Comparison of ENCODE assay signal across 8 cellular contexts in the genomic region with DNA sequence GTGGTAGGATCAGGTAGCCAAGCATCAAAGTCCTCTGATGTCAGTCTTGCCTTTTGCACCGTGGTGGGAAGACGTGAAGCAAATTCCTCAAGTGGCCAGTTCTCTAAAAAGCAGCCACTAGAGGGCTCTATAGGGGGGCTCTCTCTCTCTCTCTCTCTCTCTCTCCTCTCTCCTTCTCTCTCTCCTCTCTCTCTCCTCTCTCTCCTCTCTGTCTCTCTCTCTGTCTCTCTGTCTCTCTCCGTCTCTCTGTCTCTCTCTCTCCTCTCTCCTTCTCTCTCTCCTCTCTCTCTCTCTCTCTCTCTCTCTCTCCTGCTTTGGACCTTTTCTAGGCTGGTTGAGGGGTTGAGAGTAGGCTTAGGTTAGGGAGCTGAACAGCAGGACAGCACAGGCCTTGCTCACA. TPM values are rescaled to one million over a fixed set of nuclear protein-coding genes. Genes with fewer than 3 reads are reported as not detected.
DNase-seq lines count a peak whose midpoint lies in the region; ATAC-seq and TF ChIP-seq lines count a peak whose summit lies in the region.

No MANE protein-coding gene starts in this region.

- H3K36me3 ChIP-seq in RWPE2 (ENCODE audit: low read depth): peaks cover 18% of the 10 kb centered on the region
- H3K36me3 ChIP-seq in right atrium auricular region: no peaks in the 10 kb centered on the region

- H3K27me3 ChIP-seq in RWPE2 (ENCODE audit: insufficient read depth, poor library complexity, severe bottlenecking): no peaks in the 10 kb centered on the region
- H3K27me3 ChIP-seq in right atrium auricular region: no peaks in the 10 kb centered on the region

- H3K9me3 ChIP-seq in RWPE2 (ENCODE audit: severe bottlenecking) (no peaks in the 10 kb centered on the region), right atrium auricular region (no peaks in the 10 kb centered on the region)

- H3K27me3 Mint-ChIP-seq in stimulated activated naive CD8-positive, alpha-beta T cell treated with anti-CD3 and anti-CD28 coated beads, Interleukin-15, amount 100 ng/mL, for 72 hours: peaks cover 41% of the 10 kb centered on the region

- DNase-seq in stimulated activated naive CD8-positive, alpha-beta T cell treated with anti-CD3 and anti-CD28 coated beads, Interleukin-15, amount 100 ng/mL, for 72 hours: no peak
- no peak for DNase-seq in stimulated activated naive CD8-positive, alpha-beta T cell treated with anti-CD3 and anti-CD28 coated beads, Interleukin-15, Interleukin-2, amounts not matched to agents 100 U/mL and 50 U/mL, for 24 hours
- DNase-seq in RWPE2 (ENCODE audit: low spot score) (no peak), right atrium auricular region (ENCODE audit: low spot score) (no peak), NCI-H2029 (lab: John Stamatoyannopoulos, UW) (no peak), 8988T (no peak), putamen (ENCODE audit: low spot score) (no peak)

- peak; percentile 45 for ATAC-seq in stimulated activated naive CD8-positive, alpha-beta T cell treated with anti-CD3 and anti-CD28 coated beads, Interleukin-15, amount 100 ng/mL, for 72 hours
- ATAC-seq in stimulated activated naive CD8-positive, alpha-beta T cell treated with anti-CD3 and anti-CD28 coated beads, Interleukin-15, Interleukin-2, amounts not matched to agents 100 U/mL and 50 U/mL, for 24 hours: no peak
- ATAC-seq in RWPE2 (ENCODE audit: low read depth) (no peak), GM18907 (IDR thresholded peaks at IDR 0.05; ENCODE audit: unreplicated experiment) (no peak)

- H3K27ac Mint-ChIP-seq in stimulated activated naive CD8-positive, alpha-beta T cell treated with anti-CD3 and anti-CD28 coated beads, Interleukin-15, amount 100 ng/mL, for 72 hours: no peak overlapping the region

- TF ChIP-seq CTCF in RWPE2 (IDR thresholded peaks at IDR 0.05; ENCODE audit: poor library complexity, severe bottlenecking) (peak; percentile 29), right atrium auricular region (IDR thresholded peaks at IDR 0.05) (peak; percentile 61 to 99)

- peaks cover 38% of the 10 kb centered on the region for H3K4me1 ChIP-seq in RWPE2 (ENCODE audit: insufficient read depth, poor library complexity, severe bottlenecking)
- H3K4me1 ChIP-seq in right atrium auricular region: peaks cover 0 to 19% of the 10 kb centered on the region in 2 donors

- H3K4me3 ChIP-seq in RWPE2 (ENCODE audit: severe bottlenecking): no peak overlapping the region
- no peak overlapping the region for H3K4me3 ChIP-seq in right atrium auricular region

- no peaks in the 10 kb centered on the region for H3K9me3 Mint-ChIP-seq in stimulated activated naive CD8-positive, alpha-beta T cell treated with anti-CD3 and anti-CD28 coated beads, Interleukin-15, amount 100 ng/mL, for 72 hours

- no peak overlapping the region for H3K4me3 Mint-ChIP-seq in stimulated activated naive CD8-positive, alpha-beta T cell treated with anti-CD3 and anti-CD28 coated beads, Interleukin-15, amount 100 ng/mL, for 72 hours

- H3K27ac ChIP-seq in RWPE2 (ENCODE audit: poor library complexity, severe bottlenecking) (peak overlapping the region; percentile 58), right atrium auricular region (no peak overlapping the region)

- no peaks in the 10 kb centered on the region for H3K4me1 Mint-ChIP-seq in stimulated activated naive CD8-positive, alpha-beta T cell treated with anti-CD3 and anti-CD28 coated beads, Interleukin-15, amount 100 ng/mL, for 72 hours

RNA-seq across cellular contexts. Expression of a gene that starts 13.9 kb away (rescaled TPM):
- total RNA-seq in right atrium auricular region: 10 to 100 TPM; 13.8 to 28.6 TPM
